ENCODE assay signal across 8 cellular contexts in genomic region chr2:36966370-36967235, GRCh38. TPM values are rescaled to one million over a fixed set of nuclear protein-coding genes. Genes with fewer than 3 reads are reported as not detected.
DNase-seq lines count a peak whose midpoint lies in the region; ATAC-seq, FAIRE-seq and TF ChIP-seq lines count a peak whose summit lies in the region.

Gene STRN (minus strand): TSS chr2:36966536. CDS start chr2:36966463, 73 bp downstream.

- in situ Hi-C loops in transverse colon (cut with MboI; ENCODE audit: low pct_ligation_motif_present in 1 of 4, low pct_unique_long_range_greater_than_20kb in 1 of 4, low sequenced_read_pairs in 3 of 4) = no loop called here

- FAIRE-seq in GM12892 (lab: Jason Lieb, UNC) = peak; percentile 94

- no peaks in the 10 kb centered on the region for H3K27me3 Mint-ChIP-seq in activated naive CD8-positive, alpha-beta T cell treated with anti-CD3 and anti-CD28 coated beads, Interleukin-2, amount 50 U/mL, for 24 hours

- intact Hi-C loops in transverse colon (cut with DNase I; ENCODE audit: low total_unique reads) = no loop called here

- H3K27me3 ChIP-seq in cardiac muscle cell = no peaks in the 10 kb centered on the region
- no peaks in the 10 kb centered on the region for H3K27me3 ChIP-seq in transverse colon

- H3K27ac Mint-ChIP-seq in activated naive CD8-positive, alpha-beta T cell treated with anti-CD3 and anti-CD28 coated beads, Interleukin-2, amount 50 U/mL, for 24 hours = peak within 1 kb of the TSS; percentile 90

- no peak for TF ChIP-seq CTCF in cardiac muscle cell (IDR thresholded peaks at IDR 0.05; ENCODE audit: low read depth, low read length)
- no peak for TF ChIP-seq CTCF in transverse colon (IDR thresholded peaks at IDR 0.05)

- peaks cover 14% of the 10 kb centered on the region for H3K4me1 ChIP-seq in cardiac muscle cell (ENCODE audit: low read depth)
- H3K4me1 ChIP-seq in transverse colon = peaks cover 0 to 54% (median 20%) of the 10 kb centered on the region in 4 donors

- no peaks in the 10 kb centered on the region for H3K9me3 Mint-ChIP-seq in activated naive CD8-positive, alpha-beta T cell treated with anti-CD3 and anti-CD28 coated beads, Interleukin-2, amount 50 U/mL, for 24 hours

- H3K9me3 ChIP-seq in cardiac muscle cell (ENCODE audit: low read depth) (no peaks in the 10 kb centered on the region), transverse colon (no peaks in the 10 kb centered on the region)

- 0% methylated on average over 65 of the region's 91 CpGs; no CpG with 5 or more reads in 1 of the 2 donors for WGBS in transverse colon (ENCODE audit: low coverage in 1 of 2), 2 donors

- DNase-seq in GM12892 (ENCODE audit: insufficient read length) (peak; percentile 93), NCI-H1436 (lab: John Stamatoyannopoulos, UW) (peak; percentile 90), SW480 (ENCODE audit: low spot score) (peak; percentile 95), cardiac muscle cell (ENCODE audit: low read depth in 1 of 2, low spot score in 1 of 2) (peak; percentile 97 to 98), pons (ENCODE audit: low spot score) (peak; percentile 95), transverse colon (peak; percentile 98)
- peak; percentile 96 for DNase-seq in activated naive CD8-positive, alpha-beta T cell treated with anti-CD3 and anti-CD28 coated beads, Interleukin-2, amount 50 U/mL, for 24 hours

- TF ChIP-seq EP300 in transverse colon (IDR thresholded peaks at IDR 0.05; ENCODE audit: low read depth) = no peak

- ATAC-seq in HG02840 (IDR thresholded peaks at IDR 0.05; ENCODE audit: low FRiP score, unreplicated experiment) = peak; percentile 98
- peak; percentile 98 for ATAC-seq in activated naive CD8-positive, alpha-beta T cell treated with anti-CD3 and anti-CD28 coated beads, Interleukin-2, amount 50 U/mL, for 24 hours

- no peaks in the 10 kb centered on the region for H3K36me3 ChIP-seq in cardiac muscle cell
- no peaks in the 10 kb centered on the region for H3K36me3 ChIP-seq in transverse colon

- no peaks in the 10 kb centered on the region for H3K36me3 Mint-ChIP-seq in activated naive CD8-positive, alpha-beta T cell treated with anti-CD3 and anti-CD28 coated beads, Interleukin-2, amount 50 U/mL, for 24 hours (ENCODE audit: low read depth)

- TF ChIP-seq POLR2A in GM12892 (IDR thresholded peaks at IDR 0.05; ENCODE audit: low read depth, low read length) (peak; percentile 91), transverse colon (IDR thresholded peaks at IDR 0.05) (peak; percentile 95)

- H3K4me1 Mint-ChIP-seq in activated naive CD8-positive, alpha-beta T cell treated with anti-CD3 and anti-CD28 coated beads, Interleukin-2, amount 50 U/mL, for 24 hours = peaks cover 48% of the 10 kb centered on the region

- H3K27ac ChIP-seq in cardiac muscle cell (peak within 1 kb of the TSS; percentile 89), transverse colon (peak within 1 kb of the TSS; percentile 94 to 99 (median 98))

- peak within 1 kb of the TSS; percentile 98 for H3K4me3 Mint-ChIP-seq in activated naive CD8-positive, alpha-beta T cell treated with anti-CD3 and anti-CD28 coated beads, Interleukin-2, amount 50 U/mL, for 24 hours

- H3K4me3 ChIP-seq in cardiac muscle cell (peak within 1 kb of the TSS; percentile 70), transverse colon (peak within 1 kb of the TSS; percentile 59 to 100 (median 94))

RNA-seq across cellular contexts. Expression of gene STRN, which starts in this region (rescaled TPM):
- polyA plus RNA-seq in GM12892 (2012; ENCODE audit: missing spikeins) = 11.2 TPM
- total RNA-seq in cardiac muscle cell = 16.3 and 19.5 TPM in 2 replicates
- 8.7 and 11.4 TPM in 2 replicates for polyA plus RNA-seq in cardiac muscle cell
- 10 to 100 TPM; 23.6 to 30.6 (median 25.3) TPM for total RNA-seq in transverse colon

Comparison
In these comparisons a context has a peak if more than half of its experiments do, and no peak if none do; other contexts are left out.
1. Peak in every context shown above with its lines: DNase-seq, ATAC-seq, H3K4me3 ChIP-seq and H3K27ac ChIP-seq.